In genomic region chrX:141180851-141181250, GRCh38 we compare ENCODE assay signal across 19 cellular contexts. TPM values are rescaled to one million over a fixed set of nuclear protein-coding genes. Genes with fewer than 3 reads are reported as not detected.
DNase-seq lines count a peak whose midpoint lies in the region; ATAC-seq, FAIRE-seq and TF ChIP-seq lines count a peak whose summit lies in the region.
"Had no signal": no experiment of that assay in that cellular context is flagged by ENCODE, and none has a peak within 500 bp of the region (broad histone marks: within the 10 kb centered on the region; RNA-seq: fewer than 3 reads in every experiment).

No MANE protein-coding gene starts in this region.

- no peak for TF ChIP-seq POLR2A in A549 (IDR thresholded peaks at IDR 0.05; ENCODE audit: low read length)
- TF ChIP-seq POLR2A in IMR-90 (IDR thresholded peaks at IDR 0.05; ENCODE audit: low read depth, low read length): no peak

- H2BK5ac ChIP-seq in IMR-90 (ENCODE audit: low read depth, low read length, poor library complexity, severe bottlenecking) (no peak overlapping the region), mesendoderm (ENCODE audit: low read length) (no peak overlapping the region)

- H3K9me1 ChIP-seq in IMR-90 (ENCODE audit: insufficient read depth, low read length): peaks cover 2% of the 10 kb centered on the region; the same call in 1 of the 2 replicates

- no TSS peak for BruUV-seq in IMR-90 (replicated peaks; lab: Mats Ljungman, UMichigan)

- H2BK120ac ChIP-seq in IMR-90 (ENCODE audit: low read depth, low read length) (no peak overlapping the region), mesendoderm (ENCODE audit: low read depth, low read length) (no peak overlapping the region)

- H3K9ac ChIP-seq in IMR-90 (ENCODE audit: low read depth, low read length) (no peak overlapping the region), OCI-LY3 (ENCODE audit: low read length) (no peak overlapping the region), mesendoderm (ENCODE audit: low read length) (no peak overlapping the region)

- H4K20me1 ChIP-seq in IMR-90 (ENCODE audit: insufficient read depth, low read length) (no peaks in the 10 kb centered on the region), OCI-LY3 (ENCODE audit: insufficient read depth, low read length) (no peaks in the 10 kb centered on the region)

- H2BK15ac ChIP-seq in IMR-90 (ENCODE audit: low read depth, low read length) (no peak overlapping the region), mesendoderm (replicated peaks; ENCODE audit: low read depth) (no peak overlapping the region)

- no peak overlapping the region for H4K91ac ChIP-seq in IMR-90 (ENCODE audit: insufficient read depth, low read depth, low read length)

- no peaks in the 10 kb centered on the region for H3K9me3 ChIP-seq in A549
- H3K9me3 ChIP-seq in IMR-90 (ENCODE audit: control insufficient read depth, insufficient read depth, low read length): no peaks in the 10 kb centered on the region
- H3K9me3 ChIP-seq in OCI-LY3 (ENCODE audit: insufficient read depth, low read length): no peaks in the 10 kb centered on the region
- H3K9me3 ChIP-seq in lower lobe of right lung: no peaks in the 10 kb centered on the region
- H3K9me3 ChIP-seq: Caco-2 had no signal

- peak; percentile 54 for FAIRE-seq in A549 (lab: Jason Lieb, UNC)
- FAIRE-seq: A204.1, D721Med, H1, K562 had no signal

- H3K4me3 ChIP-seq in A549 (no peak overlapping the region), IMR-90 (ENCODE audit: insufficient read depth, low read depth, low read length) (no peak overlapping the region), OCI-LY3 (ENCODE audit: low read length) (no peak overlapping the region), lower lobe of right lung (no peak overlapping the region), mesendoderm (ENCODE audit: low read length) (no peak overlapping the region)
- H3K4me3 ChIP-seq: K562 had no signal

- dilution Hi-C loops in IMR-90 (cut with HindIII; ENCODE audit: low sequenced_read_pairs, unreplicated experiment): no loop called here

- H3K4ac ChIP-seq in IMR-90 (ENCODE audit: low read depth, low read length) (no peak overlapping the region), mesendoderm (ENCODE audit: low read depth, low read length) (no peak overlapping the region)

- TF ChIP-seq RAD21 in A549 (conservative IDR thresholded peaks at IDR 0.05 in 1 of 2, IDR thresholded peaks at IDR 0.05 in 1 of 2) (no peak), IMR-90 (IDR thresholded peaks at IDR 0.05; ENCODE audit: low read length) (no peak)

- TF ChIP-seq CTCF in A549 (IDR thresholded peaks at IDR 0.05): no peak
- TF ChIP-seq CTCF in IMR-90 (conservative IDR thresholded peaks at IDR 0.05; ENCODE audit: low read depth, low read length): no peak
- no peak for TF ChIP-seq CTCF in OCI-LY3 (IDR thresholded peaks at IDR 0.05; ENCODE audit: low read depth, low read length)
- TF ChIP-seq CTCF in lower lobe of right lung (IDR thresholded peaks at IDR 0.05): no peak

- H2BK20ac ChIP-seq in IMR-90 (ENCODE audit: low read depth, low read length): no peak overlapping the region

- H3K23ac ChIP-seq in IMR-90 (ENCODE audit: low read depth, low read length): no peak overlapping the region
- no peak overlapping the region for H3K23ac ChIP-seq in mesendoderm (ENCODE audit: low read length)

- no peak for ATAC-seq in A549
- no peak for ATAC-seq in IMR-90 (ENCODE audit: low read depth)
- peak; percentile 39 to 70 for ATAC-seq in lower lobe of right lung
- ATAC-seq: K562 had no signal

- H4K5ac ChIP-seq in IMR-90 (ENCODE audit: low read depth, low read length): no peak overlapping the region
- H4K5ac ChIP-seq in mesendoderm (ENCODE audit: low read length): no peak overlapping the region

- H2AK5ac ChIP-seq in IMR-90 (ENCODE audit: low read depth, low read length): no peak overlapping the region
- H2AK5ac ChIP-seq in mesendoderm (ENCODE audit: low read length): no peak overlapping the region

- POLR2A ChIA-PET in A549 (lab: Yijun Ruan, JAX): no interaction called here
- POLR2A ChIA-PET in IMR-90 (lab: Charles Lee; ENCODE audit: unreplicated experiment): no interaction called here

- H3K79me2 ChIP-seq in OCI-LY3 (ENCODE audit: low read length): no peaks in the 10 kb centered on the region
- no peaks in the 10 kb centered on the region for H3K79me2 ChIP-seq in mesendoderm (ENCODE audit: control insufficient read depth, insufficient read depth, low read length)

- no peak overlapping the region for H4K8ac ChIP-seq in IMR-90 (ENCODE audit: low read depth in 2 of 2, low read length in 2 of 2)
- no peak overlapping the region for H4K8ac ChIP-seq in mesendoderm (ENCODE audit: low read depth, low read length)

- peak overlapping the region; percentile 24 for H2AK9ac ChIP-seq in IMR-90 (replicated peaks; ENCODE audit: low read depth, low read length, poor library complexity)

- H3K27me3 ChIP-seq in IMR-90 (ENCODE audit: control insufficient read depth, insufficient read depth, low read length) (no peaks in the 10 kb centered on the region), OCI-LY3 (ENCODE audit: low read depth, low read length) (no peaks in the 10 kb centered on the region), lower lobe of right lung (ENCODE audit: low read depth) (no peaks in the 10 kb centered on the region), mesendoderm (ENCODE audit: insufficient read depth, low read length, poor library complexity) (no peaks in the 10 kb centered on the region)

- no peak overlapping the region for H3K4me2 ChIP-seq in A549
- no peak overlapping the region for H3K4me2 ChIP-seq in IMR-90 (ENCODE audit: low read depth, low read length)
- peak overlapping the region; percentile 26; the same call in 1 of the 2 replicates for H3K4me2 ChIP-seq in OCI-LY3 (ENCODE audit: low read length)
- H3K4me2 ChIP-seq in mesendoderm (ENCODE audit: low read length): no peak overlapping the region

- intact Hi-C loops in IMR-90 (cut with micrococcal nuclease): no loop called here
- intact Hi-C loops in lower lobe of right lung (cut with DNase I): no loop called here

- no peaks in the 10 kb centered on the region for H3K36me3 ChIP-seq in IMR-90 (ENCODE audit: control insufficient read depth, insufficient read depth, low read length)
- H3K36me3 ChIP-seq in OCI-LY3 (replicated peaks; ENCODE audit: low read depth, low read length): no peaks in the 10 kb centered on the region
- no peaks in the 10 kb centered on the region for H3K36me3 ChIP-seq in lower lobe of right lung
- no peaks in the 10 kb centered on the region for H3K36me3 ChIP-seq in mesendoderm (ENCODE audit: control insufficient read depth, insufficient read depth, low read length)

- CTCF ChIA-PET in A549 (lab: Yijun Ruan, JAX): no interaction called here
- CTCF ChIA-PET in IMR-90 (lab: Yijun Ruan, JAX): no interaction called here

- H2AFZ ChIP-seq in IMR-90 (replicated peaks; ENCODE audit: low read length, poor library complexity): peak overlapping the region; percentile 73
- peak overlapping the region; percentile 70; the same call in 1 of the 2 replicates for H2AFZ ChIP-seq in OCI-LY3 (ENCODE audit: low read depth, low read length)

- in situ Hi-C loops in IMR-90 (cut with MboI; ENCODE audit: low sequenced_read_pairs): no loop called here

- H3K4me1 ChIP-seq in A549 (peaks cover 5% of the 10 kb centered on the region; the same call in 2 of the 3 replicates), IMR-90 (ENCODE audit: control insufficient read depth, insufficient read depth, low read length) (peaks cover 3% of the 10 kb centered on the region; the same call in 1 of the 2 replicates), OCI-LY3 (ENCODE audit: low read length) (peaks cover 9% of the 10 kb centered on the region; the same call in 1 of the 2 replicates), lower lobe of right lung (no peaks in the 10 kb centered on the region), mesendoderm (ENCODE audit: control insufficient read depth, low read depth, low read length) (no peaks in the 10 kb centered on the region)
- H3K4me1 ChIP-seq: Caco-2 had no signal

- peaks cover 2 to 3% of the 10 kb centered on the region in 2 experiments; a peak in 3 of 4 replicates for H3K79me1 ChIP-seq in IMR-90 (ENCODE audit: low read depth in 1 of 2, low read length in 2 of 2)
- no peaks in the 10 kb centered on the region for H3K79me1 ChIP-seq in mesendoderm (ENCODE audit: low read length)

- no peak for DNase-seq in A549 (ENCODE audit: low read depth in 1 of 2, low spot score in 1 of 2)
- no peak for DNase-seq in IMR-90
- no peak for DNase-seq in lower lobe of right lung
- no peak for DNase-seq in mesendoderm
- DNase-seq in activated CD8-positive, alpha-beta memory T cell treated with anti-CD3 and anti-CD28 coated beads for 24 hours: no peak
- no peak for DNase-seq in HK-2 (ENCODE audit: unreplicated experiment)
- DNase-seq: AML-193; Caco-2; CD4-positive, alpha-beta T cell; DMS79 treated with DMSO at 0.1 percent for 48 hours; GF-D8; H9 had no signal

- H3K56ac ChIP-seq in IMR-90 (ENCODE audit: extremely low read depth, insufficient read depth, low read length): no peak overlapping the region
- H3K56ac ChIP-seq in mesendoderm (ENCODE audit: low read length): no peak overlapping the region

- no peak overlapping the region for H3K18ac ChIP-seq in IMR-90 (ENCODE audit: low read depth, low read length)
- H3K18ac ChIP-seq in mesendoderm (ENCODE audit: low read length): no peak overlapping the region

- 80% methylated on average over 7 of the region's 7 CpGs for WGBS in A549 (ENCODE audit: missing lambda C conversion rate)
- 67% methylated on average over 3 of the region's 7 CpGs; no CpG with 5 or more reads in 1 of the 2 experiments for WGBS in IMR-90 (ENCODE audit: extremely low coverage in 2 of 2, insufficient read length in 1 of 2), 2 experiments
- WGBS in mesendoderm (ENCODE audit: extremely low coverage, insufficient coverage, low lambda C conversion rate): no CpG with 5 or more reads among the region's 7 CpGs

- no peak overlapping the region for H3K27ac ChIP-seq in A549
- no peak overlapping the region for H3K27ac ChIP-seq in IMR-90 (ENCODE audit: insufficient read depth, low read length)
- no peak overlapping the region for H3K27ac ChIP-seq in OCI-LY3 (ENCODE audit: low read length)
- no peak overlapping the region for H3K27ac ChIP-seq in lower lobe of right lung
- H3K27ac ChIP-seq in mesendoderm (ENCODE audit: low read depth, low read length): no peak overlapping the region
- H3K27ac ChIP-seq: C4-2B, HL-60 had no signal

- no peak for TF ChIP-seq EP300 in A549 (IDR thresholded peaks at IDR 0.05)

- no peak overlapping the region for H3K14ac ChIP-seq in IMR-90 (replicated peaks; ENCODE audit: low read depth, low read length)

RNA-seq across cellular contexts. Expression of gene LDOC1, which starts 3.9 kb away (rescaled TPM):
- polyA plus RNA-seq in A549 (2011; rRNA removed) (13.9 and 20.7 TPM in 2 replicates), A549 (2017; fragmentation: RNase III; extraction: RNeasy Plus Mini Kit Qiagen cat#74134 plus additional on column Dnase treatment) (59.9 to 76.3 TPM (median 65.0 TPM) in 3 replicates), IMR-90 (2012; rRNA removed) (52.1 and 60.0 TPM in 2 replicates)
- polyA plus RNA-seq in A549 (2012; cell fraction: cytosol; rRNA removed): 39.7 and 42.5 TPM in 2 replicates
- polyA plus RNA-seq in A549 (2012; cell fraction: nucleus; rRNA removed): 47.4 and 52.1 TPM in 2 replicates
- 19.4 and 24.7 TPM in 2 replicates for polyA minus RNA-seq in A549 (2011; rRNA and poly(A)+ RNA removed)
- total RNA-seq in IMR-90 (2012; rRNA removed) (5.4 and 7.2 TPM in 2 replicates), lower lobe of right lung (15.2 TPM)
- polyA plus RNA-seq in IMR-90 (2012; cell fraction: cytosol; rRNA removed): 50.4 and 70.5 TPM in 2 replicates
- polyA plus RNA-seq in IMR-90 (2012; cell fraction: nucleus; rRNA removed; ENCODE audit: low replicate concordance): 40.4 and 48.9 TPM in 2 replicates
- polyA plus RNA-seq in mesendoderm (2013, experiment 1 of 2): 53.0 TPM
- polyA plus RNA-seq in mesendoderm (2013, experiment 2 of 2): 54.7 TPM
- total RNA-seq: Caco-2 had no signal

Comparison
In these comparisons a context has a peak if more than half of its experiments do, and no peak if none do; other contexts are left out.
1. ATAC-seq: peak in lower lobe of right lung (2 of 2); none in A549 (0 of 2) and IMR-90 (single experiment).